1 cellular context compared by ENCODE assay signal in the genomic region with DNA sequence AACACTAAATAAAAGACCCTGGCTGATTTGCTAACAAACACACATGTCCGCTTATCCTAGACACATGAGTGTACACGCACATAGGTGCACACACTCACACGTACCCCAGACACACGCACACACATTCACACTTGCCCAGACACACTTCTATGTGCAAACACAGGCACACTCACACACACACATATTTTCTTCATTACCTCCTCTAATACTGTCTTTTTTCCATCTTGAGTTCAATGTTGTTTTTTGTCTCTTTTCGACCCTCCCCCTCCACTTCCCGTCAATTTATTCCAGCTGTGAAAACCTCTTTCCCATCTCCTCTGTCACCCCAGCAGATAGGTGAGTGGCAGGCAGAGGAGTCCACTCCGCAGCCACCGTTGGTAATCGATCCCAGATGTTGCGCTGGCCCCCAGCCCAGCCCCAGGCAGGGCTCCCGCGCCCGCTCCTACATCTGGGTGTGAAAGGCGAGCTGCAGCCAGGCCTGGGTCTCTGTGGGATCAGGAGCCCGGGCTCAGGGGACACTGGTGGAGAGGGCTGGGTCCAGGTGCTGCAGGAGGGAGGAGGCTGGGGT.
TF ChIP-seq lines count a peak whose summit lies in the region.

No MANE protein-coding gene starts in this region.

TF ChIP-seq in IMR-90, 13 proteins besides CTCF, POLR2A, EP300 and RAD21:
- TF ChIP-seq, protein P1, sequence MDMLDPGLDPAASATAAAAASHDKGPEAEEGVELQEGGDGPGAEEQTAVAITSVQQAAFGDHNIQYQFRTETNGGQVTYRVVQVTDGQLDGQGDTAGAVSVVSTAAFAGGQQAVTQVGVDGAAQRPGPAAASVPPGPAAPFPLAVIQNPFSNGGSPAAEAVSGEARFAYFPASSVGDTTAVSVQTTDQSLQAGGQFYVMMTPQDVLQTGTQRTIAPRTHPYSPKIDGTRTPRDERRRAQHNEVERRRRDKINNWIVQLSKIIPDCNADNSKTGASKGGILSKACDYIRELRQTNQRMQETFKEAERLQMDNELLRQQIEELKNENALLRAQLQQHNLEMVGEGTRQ (IDR thresholded peaks at IDR 0.05; ENCODE audit: low read depth, low read length) = no peak
- no peak for TF ChIP-seq MAZ (IDR thresholded peaks at IDR 0.05; ENCODE audit: borderline replicate concordance, low read depth, low read length)
- TF ChIP-seq, protein P2, sequence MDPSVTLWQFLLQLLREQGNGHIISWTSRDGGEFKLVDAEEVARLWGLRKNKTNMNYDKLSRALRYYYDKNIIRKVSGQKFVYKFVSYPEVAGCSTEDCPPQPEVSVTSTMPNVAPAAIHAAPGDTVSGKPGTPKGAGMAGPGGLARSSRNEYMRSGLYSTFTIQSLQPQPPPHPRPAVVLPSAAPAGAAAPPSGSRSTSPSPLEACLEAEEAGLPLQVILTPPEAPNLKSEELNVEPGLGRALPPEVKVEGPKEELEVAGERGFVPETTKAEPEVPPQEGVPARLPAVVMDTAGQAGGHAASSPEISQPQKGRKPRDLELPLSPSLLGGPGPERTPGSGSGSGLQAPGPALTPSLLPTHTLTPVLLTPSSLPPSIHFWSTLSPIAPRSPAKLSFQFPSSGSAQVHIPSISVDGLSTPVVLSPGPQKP (IDR thresholded peaks at IDR 0.05; ENCODE audit: borderline replicate concordance, low read depth, low read length) = no peak
- TF ChIP-seq RCOR1 (IDR thresholded peaks at IDR 0.05; ENCODE audit: insufficient replicate concordance, low read length) = no peak
- TF ChIP-seq NFE2L2 (IDR thresholded peaks at IDR 0.05; ENCODE audit: low read depth, low read length) = no peak
- TF ChIP-seq FOS (IDR thresholded peaks at IDR 0.05; ENCODE audit: low read depth, low read length) = no peak
- no peak for TF ChIP-seq MXI1 (IDR thresholded peaks at IDR 0.05; ENCODE audit: borderline replicate concordance, low read depth, low read length)
- TF ChIP-seq RFX5 (IDR thresholded peaks at IDR 0.05; ENCODE audit: low read depth, low read length) = no peak
- no peak for TF ChIP-seq BHLHE40 (IDR thresholded peaks at IDR 0.05; ENCODE audit: low read depth, low read length)
- no peak for TF ChIP-seq MAFK (IDR thresholded peaks at IDR 0.05; ENCODE audit: low read depth, low read length)
- no peak for TF ChIP-seq CEBPB (IDR thresholded peaks at IDR 0.05; ENCODE audit: low read depth, low read length)
- no peak for TF ChIP-seq CHD1 (IDR thresholded peaks at IDR 0.05; ENCODE audit: low read depth, low read length)
- no peak for TF ChIP-seq SMC3 (IDR thresholded peaks at IDR 0.05; ENCODE audit: low read depth, low read length)
TF ChIP-seq in IMR-90: peak in this region for 0.
